In genomic region chr9:96419691-96419969, GRCh38 we compare ENCODE assay signal across 1 cellular context.
TF ChIP-seq lines count a peak whose summit lies in the region.

No MANE protein-coding gene starts in this region.

TF ChIP-seq in A549, 52 proteins besides CTCF, POLR2A, EP300 and RAD21 (continued from another document):
- TF ChIP-seq, protein P1, sequence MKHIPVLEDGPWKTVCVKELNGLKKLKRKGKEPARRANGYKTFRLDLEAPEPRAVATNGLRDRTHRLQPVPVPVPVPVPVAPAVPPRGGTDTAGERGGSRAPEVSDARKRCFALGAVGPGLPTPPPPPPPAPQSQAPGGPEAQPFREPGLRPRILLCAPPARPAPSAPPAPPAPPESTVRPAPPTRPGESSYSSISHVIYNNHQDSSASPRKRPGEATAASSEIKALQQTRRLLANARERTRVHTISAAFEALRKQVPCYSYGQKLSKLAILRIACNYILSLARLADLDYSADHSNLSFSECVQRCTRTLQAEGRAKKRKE (CRISPR knock-in tag; IDR thresholded peaks at IDR 0.05; ENCODE audit: low read depth): no peak
- TF ChIP-seq HOXA7 (CRISPR knock-in tag; IDR thresholded peaks at IDR 0.05) (no peak), PBX3 (IDR thresholded peaks at IDR 0.05) (no peak), ZC3H11A (IDR thresholded peaks at IDR 0.05) (no peak), TP53 (CRISPR knock-in tag; IDR thresholded peaks at IDR 0.05) (no peak), JUNB (IDR thresholded peaks at IDR 0.05) (no peak), FOSL2 (IDR thresholded peaks at IDR 0.05) (no peak), FOSL2 (CRISPR knock-in tag; IDR thresholded peaks at IDR 0.05) (no peak), SMC3 (IDR thresholded peaks at IDR 0.05) (no peak), SREBF2 (IDR thresholded peaks at IDR 0.05) (no peak), FOSB (CRISPR knock-in tag; IDR thresholded peaks at IDR 0.05) (no peak), MAFK (IDR thresholded peaks at IDR 0.05; ENCODE audit: partially characterized antibody) (no peak)
